ENCODE assay signal across 24 cellular contexts in genomic region chr9:18348086-18348485, GRCh38.
"Had no signal": no experiment of that assay in that cellular context is flagged by ENCODE, and none has a peak within 500 bp of the region (broad histone marks: within the 10 kb centered on the region; RNA-seq: fewer than 3 reads in every experiment).

No MANE protein-coding gene starts in this region.

- H3K27ac ChIP-seq: HL-60, KMS-11, RWPE1, SK-N-MC had no signal

- ATAC-seq: K562, Panc1, PC-3 had no signal

- H3K4me3 ChIP-seq: K562, SK-N-MC had no signal

- DNase-seq: Kasumi-1; MM.1S; NCI-H1092 treated with DMSO at 0.1 percent for 48 hours; NCI-H1436; NCI-H187; NCI-H2029; NCI-H2081 treated with DMSO at 0.1 percent for 48 hours; NCI-H2171; NCI-H226; NCI-H446; NCI-H510A; NCI-H524 treated with DMSO at 0.1 percent for 48 hours; NCI-H69; NCI-H774; NK-92 treated with Interleukin-12 subunit alpha and Interleukin-12 subunit beta, amount 100 ng/mL, for 24 hours; PC-3; SHP77 had no signal

- H3K9me3 Mint-ChIP-seq: IgD-negative memory B cell had no signal

- H3K27me3 Mint-ChIP-seq: IgD-negative memory B cell had no signal

- H3K36me3 Mint-ChIP-seq: IgD-negative memory B cell had no signal

- H3K4me1 Mint-ChIP-seq: IgD-negative memory B cell had no signal

- H3K27ac Mint-ChIP-seq: IgD-negative memory B cell had no signal

- H3K4me2 ChIP-seq: KMS-11 had no signal

- H3K9ac ChIP-seq: KMS-11 had no signal

- H3K4me3 Mint-ChIP-seq: IgD-negative memory B cell had no signal
